11 cellular contexts compared by ENCODE assay signal in the genomic region with DNA sequence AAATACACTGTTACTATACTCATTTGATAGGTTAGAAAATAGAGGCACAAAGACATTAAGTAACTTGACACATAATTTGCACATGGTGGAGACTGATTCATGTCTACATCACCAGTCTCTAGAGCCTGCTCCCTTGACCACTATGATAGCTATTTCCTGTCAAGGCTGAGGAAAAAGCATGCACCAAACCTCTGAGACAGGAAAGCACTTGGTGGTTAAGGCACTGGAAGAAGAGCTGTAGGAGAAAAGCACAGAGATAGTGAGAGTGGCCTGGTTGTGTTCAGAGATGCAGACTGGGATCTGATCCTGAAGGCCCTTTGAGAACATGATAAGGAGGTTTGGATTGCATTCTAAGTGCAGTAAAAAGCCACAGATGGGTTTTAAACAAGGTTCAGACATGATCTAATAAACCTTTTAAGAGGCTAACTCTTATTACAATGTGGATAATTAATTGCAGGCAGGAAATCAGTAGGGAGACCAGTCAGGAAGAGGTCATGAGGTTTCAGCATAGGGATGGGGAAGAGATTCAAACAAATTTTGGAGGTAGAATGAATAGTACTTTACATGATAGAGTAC.
DNase-seq lines count a peak whose midpoint lies in the region; ATAC-seq, FAIRE-seq and TF ChIP-seq lines count a peak whose summit lies in the region.
"Had no signal": no experiment of that assay in that cellular context is flagged by ENCODE, and none has a peak within 500 bp of the region (broad histone marks: within the 10 kb centered on the region; RNA-seq: fewer than 3 reads in every experiment).

No MANE protein-coding gene starts in this region.

- H3K4me3 ChIP-seq in HCT116 (replicated peaks in 1 of 2; ENCODE audit: low read depth in 1 of 2, low read length in 2 of 2) (no peak overlapping the region), RWPE2 (ENCODE audit: severe bottlenecking) (no peak overlapping the region), left ventricle myocardium inferior (no peak overlapping the region)

- 0 out of 2 replicates have a peak overlapping the region, but pooled peaks have one; percentile 13 for H3K4me2 ChIP-seq in HCT116 (ENCODE audit: low read length)

- RAD21 ChIA-PET in HCT116 (lab: Charles Lee; ENCODE audit: low non-redundant PET in 1 of 2, low total read pairs in 2 of 2, uncharacterized antibody in 2 of 2, unreplicated experiment in 2 of 2), result interaction anchor here in 1 of 2 experiments (0.6 to 1.1 kb wide), 2 partner anchors 22 to 452 kb away, joined by 3 to 7 read pairs; no protein-coding TSS in a partner anchor

- DNase-seq in HCT116 (ENCODE audit: low read depth, low spot score) (no peak), RWPE2 (ENCODE audit: low spot score) (no peak), fibroblast of the conjunctiva (ENCODE audit: low read depth) (peak; percentile 32), urothelium cell line (ENCODE audit: low spot score) (peak; percentile 14), NCI-H345 (lab: John Stamatoyannopoulos, UW) (no peak), left ventricle myocardium inferior (no peak)
- DNase-seq: activated CD4-positive, alpha-beta memory T cell treated with anti-CD3 and anti-CD28 coated beads for 36 hours; NCI-H1417; Peyer's patch; stimulated activated CD4-positive, alpha-beta T cell treated with anti-CD3 and anti-CD28 coated beads, Interleukin-1b, Interleukin-23, amount 100 ng/mL, for 48 hours had no signal

- no peak overlapping the region for H2AFZ ChIP-seq in HCT116 (ENCODE audit: low read depth, low read length, poor library complexity, severe bottlenecking)

- H3K36me3 ChIP-seq in HCT116 (ENCODE audit: control insufficient read depth in 1 of 2, insufficient read depth in 2 of 2, low read length in 2 of 2), result no peaks in the 10 kb centered on the region
- no peaks in the 10 kb centered on the region for H3K36me3 ChIP-seq in RWPE2 (ENCODE audit: low read depth)
- no peaks in the 10 kb centered on the region for H3K36me3 ChIP-seq in left ventricle myocardium inferior
- H3K36me3 ChIP-seq: Peyer's patch had no signal

- intact Hi-C loops in HCT116 (cut with micrococcal nuclease) (loop anchor here (5.0 kb wide), 1 partner anchor 207 kb away; no protein-coding TSS in a partner anchor), left ventricle myocardium inferior (cut with micrococcal nuclease) (no loop called here)

- CTCF ChIA-PET in HCT116 (lab: Charles Lee), result interaction anchor here (1.7 to 5.7 kb wide), 3 partner anchors 9 to 453 kb away, joined by 3 to 138 read pairs (median 3); no protein-coding TSS in a partner anchor

- TF ChIP-seq POLR2A in HCT116 (IDR thresholded peaks at IDR 0.05; ENCODE audit: borderline replicate concordance, extremely low read depth, insufficient read depth, insufficient read length), result no peak

- no peaks in the 10 kb centered on the region for H3K79me2 ChIP-seq in HCT116 (ENCODE audit: insufficient read depth, low read length)

- H3K9me2 ChIP-seq in HCT116 (ENCODE audit: insufficient read depth), result no peaks in the 10 kb centered on the region

- no peak for ATAC-seq in HCT116
- ATAC-seq in RWPE2 (ENCODE audit: low read depth), result peak; percentile 74
- ATAC-seq in HG02623 (IDR thresholded peaks at IDR 0.05; ENCODE audit: unreplicated experiment), result no peak

- H3K27ac ChIP-seq in HCT116 (ENCODE audit: low read depth, low read length), result no peak overlapping the region
- peak overlapping the region; percentile 99 for H3K27ac ChIP-seq in RWPE2 (ENCODE audit: poor library complexity, severe bottlenecking)
- no peak overlapping the region for H3K27ac ChIP-seq in left ventricle myocardium inferior (replicated peaks)

- H3K9me3 ChIP-seq in HCT116 (ENCODE audit: control insufficient read depth in 1 of 2, insufficient read depth in 1 of 2, low read depth in 1 of 2, low read length in 2 of 2), result no peaks in the 10 kb centered on the region
- H3K9me3 ChIP-seq in RWPE2 (ENCODE audit: severe bottlenecking), result no peaks in the 10 kb centered on the region
- no peaks in the 10 kb centered on the region for H3K9me3 ChIP-seq in left ventricle myocardium inferior (replicated peaks)
- H3K9me3 ChIP-seq: Peyer's patch had no signal

- no TSS peak for BruUV-seq in HCT116 (replicated peaks; lab: Mats Ljungman, UMichigan)

- TF ChIP-seq CTCF in HCT116 (IDR thresholded peaks at IDR 0.05 in 2 of 3, conservative IDR thresholded peaks at IDR 0.05 in 1 of 3; ENCODE audit: borderline replicate concordance in 1 of 3, insufficient read depth in 1 of 3, low read depth in 2 of 3, low read length in 2 of 3) (no peak), RWPE2 (IDR thresholded peaks at IDR 0.05; ENCODE audit: poor library complexity, severe bottlenecking) (no peak), left ventricle myocardium inferior (IDR thresholded peaks at IDR 0.05; ENCODE audit: borderline replicate concordance) (no peak)

- POLR2A ChIA-PET in HCT116 (lab: Charles Lee), result no interaction called here

- no peaks in the 10 kb centered on the region for H4K20me1 ChIP-seq in HCT116 (ENCODE audit: insufficient read depth)

- no peak for FAIRE-seq in urothelium cell line (lab: Jason Lieb, UNC)

- H3K4me1 ChIP-seq in HCT116 (ENCODE audit: control insufficient read depth in 1 of 2, insufficient read depth in 2 of 2, low read length in 2 of 2) (peaks cover 0 to 27% of the 10 kb centered on the region in 2 experiments; a peak in 2 of 4 replicates), RWPE2 (ENCODE audit: insufficient read depth, poor library complexity, severe bottlenecking) (peaks cover 51% of the 10 kb centered on the region), left ventricle myocardium inferior (peaks cover 14% of the 10 kb centered on the region)
- H3K4me1 ChIP-seq: Peyer's patch had no signal

- no peaks in the 10 kb centered on the region for H3K27me3 ChIP-seq in HCT116 (ENCODE audit: insufficient read depth, low read length)
- no peaks in the 10 kb centered on the region for H3K27me3 ChIP-seq in RWPE2 (ENCODE audit: insufficient read depth, poor library complexity, severe bottlenecking)
- H3K27me3 ChIP-seq in left ventricle myocardium inferior (ENCODE audit: low read depth), result peaks cover 4% of the 10 kb centered on the region
- H3K27me3 ChIP-seq: Peyer's patch had no signal

- TF ChIP-seq RAD21 in HCT116 (IDR thresholded peaks at IDR 0.05; ENCODE audit: low read depth), result no peak

- H3K9ac ChIP-seq in HCT116 (ENCODE audit: low read length), result no peak overlapping the region

TF ChIP-seq in HCT116, 20 proteins besides CTCF, POLR2A, EP300 and RAD21 (continues in another document):
- TF ChIP-seq CEBPB (IDR thresholded peaks at IDR 0.05; ENCODE audit: low read depth) (no peak), SIN3A (IDR thresholded peaks at IDR 0.05; ENCODE audit: low read depth) (no peak), TCF7L2 (IDR thresholded peaks at IDR 0.05; ENCODE audit: borderline replicate concordance, extremely low read depth, insufficient read depth, insufficient read length) (no peak), ELF1 (IDR thresholded peaks at IDR 0.05; ENCODE audit: borderline replicate concordance, low read depth) (no peak), JUND (IDR thresholded peaks at IDR 0.05) (no peak), ZBTB33 (IDR thresholded peaks at IDR 0.05; ENCODE audit: extremely low read depth, insufficient replicate concordance, low read length) (no peak), EZH2phosphoT487 (IDR thresholded peaks at IDR 0.05; ENCODE audit: borderline replicate concordance) (no peak), EZH2 (IDR thresholded peaks at IDR 0.05) (no peak), YY1 (IDR thresholded peaks at IDR 0.05; ENCODE audit: extremely low read depth, insufficient replicate concordance, low read depth, low read length) (no peak), ZFX (IDR thresholded peaks at IDR 0.05) (no peak), REST (IDR thresholded peaks at IDR 0.05; ENCODE audit: low read depth) (no peak), MAX (IDR thresholded peaks at IDR 0.05) (no peak)

Comparison
In these comparisons a context has a peak if more than half of its experiments do, and no peak if none do; other contexts are left out.
1. DNase-seq: peak in fibroblast of the conjunctiva (single experiment) and urothelium cell line (single experiment); none in HCT116 (single experiment), RWPE2 (single experiment), NCI-H345 (single experiment) and left ventricle myocardium inferior (single experiment).